In genomic region chr2:240680185-240680584, GRCh38 we compare ENCODE assay signal across 14 cellular contexts. TPM values are rescaled to one million over a fixed set of nuclear protein-coding genes. Genes with fewer than 3 reads are reported as not detected.
"Had no signal": no experiment of that assay in that cellular context is flagged by ENCODE, and none has a peak within 500 bp of the region (broad histone marks: within the 10 kb centered on the region; RNA-seq: fewer than 3 reads in every experiment).

No MANE protein-coding gene starts in this region.

RNA-seq across cellular contexts. Expression of gene AQP12B, which starts 2.5 kb away (rescaled TPM):
- total RNA-seq: subcutaneous adipose tissue, suprapubic skin, temporal lobe, testis, thoracic aorta, upper lobe of left lung, upper lobe of right lung, ureter, urinary bladder, uterus, vagina had no signal

RNA-seq across cellular contexts. Expression of gene AQP12A, which starts 11.5 kb away (rescaled TPM):
- total RNA-seq: stomach, subcutaneous adipose tissue, suprapubic skin, temporal lobe, testis, thoracic aorta, thyroid gland, transverse colon, upper lobe of left lung, upper lobe of right lung, ureter, urinary bladder, uterus, vagina had no signal
